ENCODE assay signal across 23 cellular contexts in the genomic region with DNA sequence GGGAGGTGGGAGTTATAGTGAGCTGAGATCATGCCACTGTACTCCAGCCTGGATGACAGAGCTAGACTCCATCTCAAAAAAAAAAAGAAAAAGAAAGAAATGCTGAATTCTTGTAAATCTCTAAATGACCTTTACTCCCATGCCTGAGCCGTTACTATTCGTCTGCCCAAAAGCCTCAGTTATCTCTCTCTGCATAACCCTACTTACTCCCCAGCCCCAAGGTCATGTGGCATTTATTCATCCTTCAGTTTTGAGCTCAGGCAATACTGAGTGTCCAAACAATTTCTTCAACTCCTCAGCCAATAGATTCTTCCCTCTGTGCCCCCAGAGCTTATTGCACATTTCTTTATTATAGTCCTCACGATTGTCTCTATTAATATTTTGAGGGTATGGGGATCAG. TPM values are rescaled to one million over a fixed set of nuclear protein-coding genes. Genes with fewer than 3 reads are reported as not detected.
A peak's percentile ranks its signal among the peaks of the same experiment; 100 is the strongest.
DNase-seq lines count a peak whose midpoint lies in the region; ATAC-seq and TF ChIP-seq lines count a peak whose summit lies in the region.
"Had no signal": no experiment of that assay in that cellular context is flagged by ENCODE, and none has a peak within 500 bp of the region (broad histone marks: within the 10 kb centered on the region; RNA-seq: fewer than 3 reads in every experiment).

No MANE protein-coding gene starts in this region.

- no peak overlapping the region for H2AFZ ChIP-seq in smooth muscle cell (ENCODE audit: low read depth)

- ATAC-seq in Right ventricle myocardium inferior (no peak), SK-N-SH treated with all-trans-retinoic acid at 6 μM for 48 hours (no peak)

- peaks cover 14% of the 10 kb centered on the region for H3F3A ChIP-seq in smooth muscle cell (ENCODE audit: low read depth)

- no peak overlapping the region for H3K4me2 ChIP-seq in smooth muscle cell
- H3K4me2 ChIP-seq: A549 had no signal

- H3K9me3 ChIP-seq in left ventricle myocardium inferior (replicated peaks) (no peaks in the 10 kb centered on the region), neutrophil (no peaks in the 10 kb centered on the region), smooth muscle cell (replicated peaks; ENCODE audit: low read depth) (no peaks in the 10 kb centered on the region)
- H3K9me3 ChIP-seq: A549 had no signal

- 57% methylated on average over 3 of the region's 3 CpGs for WGBS in smooth muscle cell (ENCODE audit: low lambda C conversion rate)

- no peak overlapping the region for H3K4me3 Mint-ChIP-seq in chondrocyte (ENCODE audit: unreplicated experiment)
- no peak overlapping the region for H3K4me3 Mint-ChIP-seq in glutamatergic neuron (ENCODE audit: unreplicated experiment)
- H3K4me3 Mint-ChIP-seq: B cell, CD14-positive monocyte had no signal

- H3K4me1 Mint-ChIP-seq in chondrocyte (ENCODE audit: low read depth): peaks cover 42% of the 10 kb centered on the region
- H3K4me1 Mint-ChIP-seq in glutamatergic neuron (ENCODE audit: low read depth, unreplicated experiment): peaks cover 3% of the 10 kb centered on the region
- H3K4me1 Mint-ChIP-seq: CD14-positive monocyte had no signal

- H3K27me3 ChIP-seq in left ventricle myocardium inferior (ENCODE audit: low read depth) (no peaks in the 10 kb centered on the region), neutrophil (no peaks in the 10 kb centered on the region), smooth muscle cell (ENCODE audit: low read depth) (no peaks in the 10 kb centered on the region)

- H3K27me3 Mint-ChIP-seq in chondrocyte (ENCODE audit: low read depth) (no peaks in the 10 kb centered on the region), glutamatergic neuron (ENCODE audit: unreplicated experiment) (no peaks in the 10 kb centered on the region)
- H3K27me3 Mint-ChIP-seq: B cell had no signal

- peaks cover 100% of the 10 kb centered on the region for H3K79me2 ChIP-seq in smooth muscle cell (ENCODE audit: low read depth)

- DNase-seq in left ventricle myocardium inferior (no peak), Right ventricle myocardium inferior (ENCODE audit: missing footprints) (no peak), chondrocyte (ENCODE audit: low spot score) (no peak), smooth muscle cell (lab: John Stamatoyannopoulos, UW; ENCODE audit: unreplicated experiment) (no peak), glutamatergic neuron (no peak), 8988T (no peak)
- DNase-seq: DMS53, GDM1, GOT3, HCEC 1CT, KG1, NCI-H1092, NCI-H1436, NCI-H187 treated with DMSO at 0.1 percent for 48 hours, NCI-H2107, NCI-H446 treated with DMSO at 0.1 percent for 48 hours, NCI-H526 treated with DMSO at 0.1 percent for 48 hours had no signal

- peak overlapping the region; percentile 24 for H3K27ac ChIP-seq in left ventricle myocardium inferior (replicated peaks)
- H3K27ac ChIP-seq in neutrophil: peak overlapping the region; percentile 24
- peak overlapping the region; percentile 24 for H3K27ac ChIP-seq in smooth muscle cell (ENCODE audit: low read depth)
- H3K27ac ChIP-seq: A549, HL-60 had no signal

- H3K9ac ChIP-seq in smooth muscle cell (ENCODE audit: low read depth): no peak overlapping the region

- H3K4me1 ChIP-seq in left ventricle myocardium inferior (peaks cover 63% of the 10 kb centered on the region), neutrophil (ENCODE audit: control insufficient read depth in 1 of 2, insufficient read depth in 1 of 2, low read depth in 1 of 2, low read length in 1 of 2) (no peaks in the 10 kb centered on the region), smooth muscle cell (ENCODE audit: low read depth) (no peaks in the 10 kb centered on the region)

- H3K27ac Mint-ChIP-seq in chondrocyte (ENCODE audit: unreplicated experiment) (peak overlapping the region; percentile 32), glutamatergic neuron (ENCODE audit: unreplicated experiment) (no peak overlapping the region)
- H3K27ac Mint-ChIP-seq: B cell had no signal

- peaks cover 55% of the 10 kb centered on the region for H3K36me3 ChIP-seq in left ventricle myocardium inferior
- peaks cover 70% of the 10 kb centered on the region for H3K36me3 ChIP-seq in neutrophil
- peaks cover 21% of the 10 kb centered on the region for H3K36me3 ChIP-seq in smooth muscle cell (ENCODE audit: low read depth)

- no peak overlapping the region for H3K4me3 ChIP-seq in left ventricle myocardium inferior
- no peak overlapping the region for H3K4me3 ChIP-seq in neutrophil (ENCODE audit: low read depth in 1 of 2, low read length in 1 of 2)
- no peak overlapping the region for H3K4me3 ChIP-seq in smooth muscle cell
- H3K4me3 ChIP-seq: A549 had no signal

- TF ChIP-seq CTCF in left ventricle myocardium inferior (IDR thresholded peaks at IDR 0.05; ENCODE audit: borderline replicate concordance): no peak
- TF ChIP-seq CTCF in chondrocyte (IDR thresholded peaks at IDR 0.05): no peak
- no peak for TF ChIP-seq CTCF in neutrophil (IDR thresholded peaks at IDR 0.05)
- no peak for TF ChIP-seq CTCF in smooth muscle cell (IDR thresholded peaks at IDR 0.05; ENCODE audit: borderline replicate concordance, insufficient read depth, poor library complexity, severe bottlenecking)
- no peak for TF ChIP-seq CTCF in glutamatergic neuron (IDR thresholded peaks at IDR 0.05; ENCODE audit: partially characterized antibody, unreplicated experiment)

- peaks cover 100% of the 10 kb centered on the region for H4K20me1 ChIP-seq in smooth muscle cell (ENCODE audit: low read depth)

- H3K9me3 Mint-ChIP-seq in chondrocyte (ENCODE audit: low read depth): no peaks in the 10 kb centered on the region
- H3K9me3 Mint-ChIP-seq in glutamatergic neuron (ENCODE audit: unreplicated experiment): peaks cover 1% of the 10 kb centered on the region
- H3K9me3 Mint-ChIP-seq: CD14-positive monocyte had no signal

- H3K36me3 Mint-ChIP-seq in chondrocyte (ENCODE audit: low read depth) (peaks cover 17% of the 10 kb centered on the region), glutamatergic neuron (ENCODE audit: unreplicated experiment) (no peaks in the 10 kb centered on the region)

- intact Hi-C loops in left ventricle myocardium inferior (cut with micrococcal nuclease) (no loop called here), Right ventricle myocardium inferior (cut with DNase I) (no loop called here)

TF ChIP-seq in SK-N-SH treated with all-trans-retinoic acid at 6 μM for 48 hours, 23 proteins besides CTCF, POLR2A, EP300 and RAD21:
- TF ChIP-seq TCF4 (CRISPR knock-in tag; IDR thresholded peaks at IDR 0.05; ENCODE audit: borderline replicate concordance): no peak
- TF ChIP-seq RARB (CRISPR knock-in tag; IDR thresholded peaks at IDR 0.05): no peak

RNA-seq across cellular contexts. Expression of a gene that starts 28.8 kb away (rescaled TPM):
- total RNA-seq in left ventricle myocardium inferior (115 TPM), Right ventricle myocardium inferior (119 TPM), chondrocyte (183 to 202 TPM (median 192 TPM) in 3 replicates), smooth muscle cell (250 and 255 TPM in 2 replicates), glutamatergic neuron (ENCODE audit: unreplicated experiment) (161 TPM)
- polyA plus RNA-seq in smooth muscle cell: 359 and 361 TPM in 2 replicates

RNA-seq across cellular contexts. Expression of a gene that starts 44.9 kb away (rescaled TPM):
- total RNA-seq in left ventricle myocardium inferior: 20.2 TPM
- 19.7 TPM for total RNA-seq in Right ventricle myocardium inferior
- 9.0 to 13.0 TPM (median 12.2 TPM) in 3 replicates for total RNA-seq in chondrocyte
- total RNA-seq in smooth muscle cell: 3.2 and 5.7 TPM in 2 replicates
- 8.4 and 12.8 TPM in 2 replicates for polyA plus RNA-seq in smooth muscle cell
- total RNA-seq in glutamatergic neuron (ENCODE audit: unreplicated experiment): 38.3 TPM
